Comparison of ENCODE assay signal across 31 cellular contexts in genomic region chr4:177483271-177483670, GRCh38. TPM values are rescaled to one million over a fixed set of nuclear protein-coding genes. Genes with fewer than 3 reads are reported as not detected.
DNase-seq lines count a peak whose midpoint lies in the region; ATAC-seq and TF ChIP-seq lines count a peak whose summit lies in the region.
"Had no signal": no experiment of that assay in that cellular context is flagged by ENCODE, and none has a peak within 500 bp of the region (broad histone marks: within the 10 kb centered on the region; RNA-seq: fewer than 3 reads in every experiment).

No MANE protein-coding gene starts in this region.

- peaks cover 2% of the 10 kb centered on the region for H3K36me3 Mint-ChIP-seq in activated CD8-positive, alpha-beta T cell treated with anti-CD3 and anti-CD28 coated beads for 36 hours (ENCODE audit: low read depth)
- H3K36me3 Mint-ChIP-seq: natural killer cell treated with Interleukin-12 subunit alpha and Interleukin-12 subunit beta and Interleukin-15 and Interleukin-18, amount 100 ng/mL, for 72 hours had no signal

- POLR2A ChIA-PET in activated CD8-positive, alpha-beta T cell treated with anti-CD3 and anti-CD28 coated beads for 36 hours (lab: Charles Lee): interaction anchor here (0.6 kb wide), 1 partner anchor 382 kb away, joined by 3 read pairs; no protein-coding TSS in a partner anchor

- in situ Hi-C loops in astrocyte of the spinal cord (cut with HindIII; ENCODE audit: low sequenced_read_pairs): no loop called here

- H3K27me3 ChIP-seq in HUES6 (ENCODE audit: control insufficient read depth, insufficient read depth, low read length): no peaks in the 10 kb centered on the region
- H3K27me3 ChIP-seq in gastroesophageal sphincter: no peaks in the 10 kb centered on the region
- H3K27me3 ChIP-seq: adrenal gland, suprapubic skin, upper lobe of right lung had no signal

- H3K27me3 Mint-ChIP-seq in activated CD8-positive, alpha-beta T cell treated with anti-CD3 and anti-CD28 coated beads for 36 hours: no peaks in the 10 kb centered on the region
- H3K27me3 Mint-ChIP-seq: activated CD4-positive, alpha-beta T cell treated with anti-CD3 and anti-CD28 coated beads for 36 hours; natural killer cell treated with Interleukin-12 subunit alpha and Interleukin-12 subunit beta and Interleukin-15 and Interleukin-18, amount 100 ng/mL, for 72 hours; stimulated activated naive B cell treated with anti-CD40 and anti-IgM and Interleukin-4, amounts not matched to agents 10 μg/mL and 1 μg/mL and 100 μg/mL, for 72 hours had no signal

- H3K9me3 ChIP-seq in HUES6 (ENCODE audit: control insufficient read depth, insufficient read depth, low read depth, low read length): no peaks in the 10 kb centered on the region
- no peaks in the 10 kb centered on the region for H3K9me3 ChIP-seq in gastroesophageal sphincter
- H3K9me3 ChIP-seq: adrenal gland, Caco-2, mucosa of descending colon, suprapubic skin, upper lobe of right lung had no signal

- H3K4me3 Mint-ChIP-seq in activated CD8-positive, alpha-beta T cell treated with anti-CD3 and anti-CD28 coated beads for 36 hours: no peak overlapping the region
- H3K4me3 Mint-ChIP-seq: activated CD4-positive, alpha-beta T cell treated with anti-CD3 and anti-CD28 coated beads for 36 hours; endodermal cell; H9; natural killer cell treated with Interleukin-12 subunit alpha and Interleukin-12 subunit beta and Interleukin-15 and Interleukin-18, amount 100 ng/mL, for 72 hours; stimulated activated naive B cell treated with anti-CD40 and anti-IgM and Interleukin-4, amounts not matched to agents 10 μg/mL and 1 μg/mL and 100 μg/mL, for 72 hours had no signal

- no peak for ATAC-seq in activated CD8-positive, alpha-beta T cell treated with anti-CD3 and anti-CD28 coated beads for 36 hours
- ATAC-seq in gastroesophageal sphincter: no peak
- ATAC-seq: activated CD4-positive, alpha-beta T cell treated with anti-CD3 and anti-CD28 coated beads for 36 hours; K562; mucosa of descending colon; natural killer cell treated with Interleukin-12 subunit alpha and Interleukin-12 subunit beta and Interleukin-15 and Interleukin-18, amount 100 ng/mL, for 72 hours; Right ventricle myocardium inferior; sciatic nerve; stimulated activated naive B cell treated with anti-CD40 and anti-IgM and Interleukin-4, amounts not matched to agents 10 μg/mL and 1 μg/mL and 100 μg/mL, for 72 hours; upper lobe of right lung had no signal

- CTCF ChIA-PET in activated CD8-positive, alpha-beta T cell treated with anti-CD3 and anti-CD28 coated beads for 36 hours (lab: Charles Lee): interaction anchor here (0.8 to 1.7 kb wide), 3 partner anchors 15 to 233 kb away, joined by 3 to 5 read pairs (median 3); no protein-coding TSS in a partner anchor

- no peaks in the 10 kb centered on the region for H3K9me3 Mint-ChIP-seq in activated CD8-positive, alpha-beta T cell treated with anti-CD3 and anti-CD28 coated beads for 36 hours
- H3K9me3 Mint-ChIP-seq: endodermal cell; H9; natural killer cell treated with Interleukin-12 subunit alpha and Interleukin-12 subunit beta and Interleukin-15 and Interleukin-18, amount 100 ng/mL, for 72 hours; stimulated activated naive B cell treated with anti-CD40 and anti-IgM and Interleukin-4, amounts not matched to agents 10 μg/mL and 1 μg/mL and 100 μg/mL, for 72 hours had no signal

- no peak for TF ChIP-seq EP300 in gastroesophageal sphincter (IDR thresholded peaks at IDR 0.05)

- peaks cover 12% of the 10 kb centered on the region for H3K4me1 Mint-ChIP-seq in activated CD8-positive, alpha-beta T cell treated with anti-CD3 and anti-CD28 coated beads for 36 hours (ENCODE audit: low read depth)
- H3K4me1 Mint-ChIP-seq: stimulated activated naive B cell treated with anti-CD40 and anti-IgM and Interleukin-4, amounts not matched to agents 10 μg/mL and 1 μg/mL and 100 μg/mL, for 72 hours had no signal

- 64 to 100% methylated on average over 1 of the region's 1 CpG for whole genome bisulfite sequencing in gastroesophageal sphincter (ENCODE audit: low coverage in 1 of 2), 2 donors

- DNase-seq in AML-193 (lab: John Stamatoyannopoulos, UW): peak; percentile 1 to 7
- peak; percentile 14 for DNase-seq in astrocyte of the spinal cord (ENCODE audit: low read depth, low spot score)
- peak; percentile 48 to 72 for DNase-seq in foreskin fibroblast
- DNase-seq in activated CD8-positive, alpha-beta T cell treated with anti-CD3 and anti-CD28 coated beads for 36 hours: no peak
- DNase-seq in NCI-H510A (lab: John Stamatoyannopoulos, UW): no peak
- no peak for DNase-seq in iPS-NIHi7 (ENCODE audit: extremely low spot score)
- DNase-seq: ACHN; activated CD4-positive, alpha-beta T cell treated with anti-CD3 and anti-CD28 coated beads for 36 hours; activated T-cell treated with anti-CD3 and anti-CD28 coated beads, Interleukin-2, amount 50 U/mL, for 48 hours; adrenal gland; Caco-2; endodermal cell; GDM1; H9; kidney glomerular epithelial cell; mucosa of descending colon; NCI-H1436; NCI-H82; stimulated activated CD4-positive, alpha-beta T cell treated with anti-CD3 and anti-CD28 coated beads, Interleukin-4, amount 100 ng/mL, for 24 hours; stimulated activated naive B cell treated with anti-CD40 and anti-IgM and Interleukin-4, amounts not matched to agents 10 μg/mL and 1 μg/mL and 100 μg/mL, for 72 hours; upper lobe of right lung had no signal

- intact Hi-C loops in activated CD8-positive, alpha-beta T cell treated with anti-CD3 and anti-CD28 coated beads for 36 hours (cut with micrococcal nuclease): no loop called here

- H3K27ac ChIP-seq in HUES6 (ENCODE audit: low read depth, low read length) (peak overlapping the region; percentile 54), gastroesophageal sphincter (no peak overlapping the region)
- H3K27ac ChIP-seq: adrenal gland, C4-2B, parathyroid adenoma, suprapubic skin, upper lobe of right lung had no signal

- no peak for TF ChIP-seq POLR2A in gastroesophageal sphincter (IDR thresholded peaks at IDR 0.05)

- TF ChIP-seq CTCF in astrocyte of the spinal cord (IDR thresholded peaks at IDR 0.05; ENCODE audit: low read depth, low read length): no peak
- TF ChIP-seq CTCF in foreskin fibroblast (IDR thresholded peaks at IDR 0.05; ENCODE audit: low read depth, low read length): no peak
- no peak for TF ChIP-seq CTCF in activated CD8-positive, alpha-beta T cell treated with anti-CD3 and anti-CD28 coated beads for 36 hours (IDR thresholded peaks at IDR 0.05)
- TF ChIP-seq CTCF in gastroesophageal sphincter (IDR thresholded peaks at IDR 0.05): no peak

- H3K36me3 ChIP-seq in HUES6 (ENCODE audit: control insufficient read depth, insufficient read depth, low read length) (no peaks in the 10 kb centered on the region), gastroesophageal sphincter (no peaks in the 10 kb centered on the region)
- H3K36me3 ChIP-seq: adrenal gland, suprapubic skin, upper lobe of right lung had no signal

- H3K9ac ChIP-seq in HUES6 (ENCODE audit: low read length): no peak overlapping the region
- H3K9ac ChIP-seq: parathyroid adenoma had no signal

- peaks cover 30% of the 10 kb centered on the region for H3K4me1 ChIP-seq in HUES6 (ENCODE audit: control insufficient read depth, insufficient read depth, low read length)
- no peaks in the 10 kb centered on the region for H3K4me1 ChIP-seq in gastroesophageal sphincter
- H3K4me1 ChIP-seq: adrenal gland, parathyroid adenoma, suprapubic skin, upper lobe of right lung had no signal

- H3K27ac Mint-ChIP-seq in activated CD8-positive, alpha-beta T cell treated with anti-CD3 and anti-CD28 coated beads for 36 hours: no peak overlapping the region
- H3K27ac Mint-ChIP-seq: activated CD4-positive, alpha-beta T cell treated with anti-CD3 and anti-CD28 coated beads for 36 hours; endodermal cell; H9; natural killer cell treated with Interleukin-12 subunit alpha and Interleukin-12 subunit beta and Interleukin-15 and Interleukin-18, amount 100 ng/mL, for 72 hours; stimulated activated naive B cell treated with anti-CD40 and anti-IgM and Interleukin-4, amounts not matched to agents 10 μg/mL and 1 μg/mL and 100 μg/mL, for 72 hours had no signal

- H3K4me3 ChIP-seq in HUES6 (ENCODE audit: low read depth, low read length): no peak overlapping the region
- no peak overlapping the region for H3K4me3 ChIP-seq in astrocyte of the spinal cord (ENCODE audit: low read depth, low read length)
- no peak overlapping the region for H3K4me3 ChIP-seq in foreskin fibroblast (ENCODE audit: low read depth in 1 of 2, low read length in 2 of 2)
- H3K4me3 ChIP-seq in gastroesophageal sphincter: no peak overlapping the region
- H3K4me3 ChIP-seq: adrenal gland, K562, lung, mucosa of descending colon, suprapubic skin, upper lobe of right lung had no signal

RNA-seq across cellular contexts. Expression of gene AGA, which starts 41.0 kb away (rescaled TPM):
- 10 to 100 TPM; 19.7 to 21.8 TPM for total RNA-seq in activated CD8-positive, alpha-beta T cell treated with anti-CD3 and anti-CD28 coated beads for 36 hours
- 10 to 100 TPM in 2 of 4 donors, 1 to 10 TPM in 2; 9.3 to 29.1 (median 13.9) TPM for total RNA-seq in gastroesophageal sphincter

Comparison
In these comparisons a context has a peak if more than half of its experiments do, and no peak if none do; other contexts are left out.
1. DNase-seq: peak in AML-193 (2 of 2), astrocyte of the spinal cord (single experiment) and foreskin fibroblast (2 of 2); none in activated CD8-positive, alpha-beta T cell treated with anti-CD3 and anti-CD28 coated beads for 36 hours (single experiment), NCI-H510A (single experiment) and iPS-NIHi7 (single experiment).